In genomic region chr9:125749287-125749935, GRCh38 we compare ENCODE assay signal across 8 cellular contexts. TPM values are rescaled to one million over a fixed set of nuclear protein-coding genes. Genes with fewer than 3 reads are reported as not detected.
DNase-seq lines count a peak whose midpoint lies in the region; ATAC-seq and TF ChIP-seq lines count a peak whose summit lies in the region.

No MANE protein-coding gene starts in this region.

- no peaks in the 10 kb centered on the region for H3K9me3 ChIP-seq in heart right ventricle
- no peaks in the 10 kb centered on the region for H3K9me3 ChIP-seq in ascending aorta
- no peaks in the 10 kb centered on the region for H3K9me3 ChIP-seq in lower lobe of right lung

- ATAC-seq in heart right ventricle (no peak), Right ventricle myocardium superior (ENCODE audit: poor library complexity) (no peak), lower lobe of right lung (no peak)

- H3K27me3 ChIP-seq in heart right ventricle (no peaks in the 10 kb centered on the region), ascending aorta (no peaks in the 10 kb centered on the region), lower lobe of right lung (ENCODE audit: low read depth) (no peaks in the 10 kb centered on the region)

- WGBS in heart right ventricle, 2 donors = 64 to 76% methylated on average over 4 of the region's 4 CpGs
- WGBS in urinary bladder = 60% methylated on average over 4 of the region's 4 CpGs

- H3K4me3 ChIP-seq in heart right ventricle = peak overlapping the region in 9 of 10 donors; percentile 79 to 94 (median 92)
- peak overlapping the region; percentile 70 to 88 for H3K4me3 ChIP-seq in ascending aorta
- H3K4me3 ChIP-seq in lower lobe of right lung = peak overlapping the region; percentile 90
- H3K4me3 ChIP-seq in urinary bladder (ENCODE audit: low read depth, low read length) = peak overlapping the region; percentile 87

- H3K27ac ChIP-seq in heart right ventricle (peak overlapping the region in 6 of 10 donors; percentile 45 to 94 (median 84)), ascending aorta (no peak overlapping the region), lower lobe of right lung (peak overlapping the region; percentile 83), urinary bladder (ENCODE audit: low read depth) (no peak overlapping the region)

- DNase-seq in heart right ventricle (no peak), Right ventricle myocardium superior (no peak), ascending aorta (ENCODE audit: low spot score in 2 of 2) (no peak), lower lobe of right lung (no peak), DMS153 treated with DMSO at 0.1 percent for 48 hours (lab: John Stamatoyannopoulos, UW; ENCODE audit: unreplicated experiment) (no peak), NCI-H146 treated with DMSO at 0.1 percent for 48 hours (lab: John Stamatoyannopoulos, UW; ENCODE audit: unreplicated experiment) (no peak)
- no peak for DNase-seq in stimulated activated CD4-positive, alpha-beta T cell treated with anti-CD3 and anti-CD28 coated beads, Interleukin-4, amount 100 ng/mL, for 24 hours

- no peak for TF ChIP-seq CTCF in heart right ventricle (IDR thresholded peaks at IDR 0.05)
- no peak for TF ChIP-seq CTCF in ascending aorta (IDR thresholded peaks at IDR 0.05)
- no peak for TF ChIP-seq CTCF in lower lobe of right lung (IDR thresholded peaks at IDR 0.05)

- intact Hi-C loops in heart right ventricle (cut with DNase I) = loop anchor here in 4 of 10 donors (5.0 to 10.0 kb wide), 5 partner anchors 42 to 195 kb away; partner anchors contain the start of gene MAPKAP1 (in 2 of the 4)
- intact Hi-C loops in Right ventricle myocardium superior (cut with DNase I) = no loop called here
- intact Hi-C loops in ascending aorta (cut with DNase I) = loop anchor here (5.0 to 10.0 kb wide), 3 partner anchors 805 to 977 kb away; partner anchors contain the start of genes GOLGA1 and NR6A1
- intact Hi-C loops in lower lobe of right lung (cut with DNase I) = no loop called here

- H3K4me1 ChIP-seq in heart right ventricle (peaks cover 8 to 58% (median 45%) of the 10 kb centered on the region in 9 donors), ascending aorta (no peaks in the 10 kb centered on the region), lower lobe of right lung (peaks cover 49% of the 10 kb centered on the region), urinary bladder (ENCODE audit: insufficient read depth) (no peaks in the 10 kb centered on the region)

- H3K36me3 ChIP-seq in heart right ventricle (peaks cover 0 to 7% (median 0%) of the 10 kb centered on the region in 9 donors), ascending aorta (no peaks in the 10 kb centered on the region), lower lobe of right lung (no peaks in the 10 kb centered on the region), urinary bladder (ENCODE audit: insufficient read depth) (no peaks in the 10 kb centered on the region)

RNA-seq across cellular contexts. Expression of gene PBX3, which starts 2.2 kb away (rescaled TPM):
- 10 to 100 TPM; 47.3 to 79.6 (median 57.1) TPM for total RNA-seq in heart right ventricle
- 10 to 100 TPM; 14.5 to 24.5 TPM for polyA plus RNA-seq in heart right ventricle
- total RNA-seq in Right ventricle myocardium superior = 54.1 TPM
- 24.3 TPM for total RNA-seq in ascending aorta
- 46.1 TPM for total RNA-seq in lower lobe of right lung
- total RNA-seq in urinary bladder = 137 TPM
- polyA plus RNA-seq in urinary bladder = 39.1 TPM

RNA-seq across cellular contexts. Expression of gene MAPKAP1, which starts 42.4 kb away (rescaled TPM):
- 100 to 1,000 TPM; 102 to 143 (median 116) TPM for total RNA-seq in heart right ventricle
- 100 to 1,000 TPM; 116 to 136 TPM for polyA plus RNA-seq in heart right ventricle
- total RNA-seq in Right ventricle myocardium superior = 122 TPM
- 49.6 TPM for total RNA-seq in ascending aorta
- 71.5 TPM for total RNA-seq in lower lobe of right lung
- 61.4 TPM for total RNA-seq in urinary bladder
- 97.6 TPM for polyA plus RNA-seq in urinary bladder

Comparison
In these comparisons a context has a peak if more than half of its experiments do, and no peak if none do; other contexts are left out.
1. H3K27ac ChIP-seq: peak in heart right ventricle (6 of 10) and lower lobe of right lung (single experiment); none in ascending aorta (0 of 2) and urinary bladder (single experiment).
2. Peak in every context shown above with its lines, with median percentiles within 50 percentile points of each other: H3K4me3 ChIP-seq.